Comparison of ENCODE assay signal across 25 cellular contexts in genomic region chr11:2432628-2433071, GRCh38. TPM values are rescaled to one million over a fixed set of nuclear protein-coding genes. Genes with fewer than 3 reads are reported as not detected.
"Had no signal": no experiment of that assay in that cellular context is flagged by ENCODE, and none has a peak within 500 bp of the region (broad histone marks: within the 10 kb centered on the region; RNA-seq: fewer than 3 reads in every experiment).

No MANE protein-coding gene starts in this region.

- H3K27ac Mint-ChIP-seq: activated CD4-positive, alpha-beta T cell treated with anti-CD3 and anti-CD28 coated beads, Interleukin-2, amount 10 ng/mL, durations not matched to agents 24 days and 14 days; activated CD8-positive, alpha-beta memory T cell treated with anti-CD3 and anti-CD28 coated beads, Interleukin-2, amount 10 ng/mL, durations not matched to agents 7 days and 5 days; activated naive CD4-positive, alpha-beta T cell treated with anti-CD3 and anti-CD28 coated beads for 36 hours; activated naive CD8-positive, alpha-beta T cell; activated T-cell treated with anti-CD3 and anti-CD28 coated beads, Interleukin-2, amount 50 U/mL, for 24 hours; T-helper 1 cell treated with Interleukin-12 subunit alpha and Interleukin-12 subunit beta and Interleukin-4 antibody, amounts not matched to agents 30 μg/mL and 1 μg/mL, for 36 hours had no signal

- DNase-seq: activated CD4-positive, alpha-beta T cell treated with anti-CD3 and anti-CD28 coated beads, Interleukin-2, amount 10 ng/mL, durations not matched to agents 24 days and 14 days; activated CD4-positive, alpha-beta T cell treated with anti-CD3 and anti-CD28 coated beads, Interleukin-2, amount 50 U/mL, for 48 hours; activated CD4-positive, CD25-positive, alpha-beta regulatory T cell treated with anti-CD3 and anti-CD28 coated beads, Interleukin-2, amount 50 U/mL, for 72 hours; activated CD8-positive, alpha-beta memory T cell treated with anti-CD3 and anti-CD28 coated beads, Interleukin-2, amount 10 ng/mL, durations not matched to agents 7 days and 5 days; activated effector memory CD4-positive, alpha-beta T cell treated with anti-CD3 and anti-CD28 coated beads, Interleukin-2, amount 50 U/mL, for 16 hours; activated naive CD4-positive, alpha-beta T cell treated with anti-CD3 and anti-CD28 coated beads for 36 hours; activated T-cell treated with anti-CD3 and anti-CD28 coated beads, Interleukin-2, amount 50 U/mL, for 24 hours; MG63; MV-4-11; NCI-H1092 treated with DMSO at 0.1 percent for 48 hours; NCI-H1436; NCI-H1694 treated with DMSO at 0.1 percent for 48 hours; NCI-H2029 treated with DMSO at 0.1 percent for 48 hours; NCI-H345; NCI-H510A; NCI-H526 treated with DMSO at 0.1 percent for 48 hours; NK-92 treated with Interleukin-12 subunit alpha and Interleukin-12 subunit beta, amount 100 ng/mL, for 24 hours; OCI-M1; RPMI8226; SHP77 treated with DMSO at 0.1 percent for 48 hours had no signal

- H3K4me3 Mint-ChIP-seq: activated CD4-positive, alpha-beta T cell treated with anti-CD3 and anti-CD28 coated beads, Interleukin-2, amount 10 ng/mL, durations not matched to agents 24 days and 14 days; activated CD8-positive, alpha-beta memory T cell treated with anti-CD3 and anti-CD28 coated beads, Interleukin-2, amount 10 ng/mL, durations not matched to agents 7 days and 5 days; activated naive CD4-positive, alpha-beta T cell treated with anti-CD3 and anti-CD28 coated beads for 36 hours; activated naive CD8-positive, alpha-beta T cell; activated T-cell treated with anti-CD3 and anti-CD28 coated beads, Interleukin-2, amount 50 U/mL, for 24 hours; T-helper 1 cell treated with Interleukin-12 subunit alpha and Interleukin-12 subunit beta and Interleukin-4 antibody, amounts not matched to agents 30 μg/mL and 1 μg/mL, for 36 hours had no signal

- ATAC-seq: activated CD8-positive, alpha-beta memory T cell treated with anti-CD3 and anti-CD28 coated beads, Interleukin-2, amount 10 ng/mL, durations not matched to agents 7 days and 5 days; Panc1 had no signal

- H3K9me3 Mint-ChIP-seq: activated CD4-positive, alpha-beta T cell treated with anti-CD3 and anti-CD28 coated beads, Interleukin-2, amount 10 ng/mL, durations not matched to agents 24 days and 14 days; activated naive CD4-positive, alpha-beta T cell treated with anti-CD3 and anti-CD28 coated beads for 36 hours; activated T-cell treated with anti-CD3 and anti-CD28 coated beads, Interleukin-2, amount 50 U/mL, for 24 hours; T-helper 1 cell treated with Interleukin-12 subunit alpha and Interleukin-12 subunit beta and Interleukin-4 antibody, amounts not matched to agents 30 μg/mL and 1 μg/mL, for 36 hours had no signal

- H3K4me3 ChIP-seq: breast epithelium, MG63 had no signal

- H3K36me3 ChIP-seq: breast epithelium, MG63 had no signal

- H3K4me1 Mint-ChIP-seq: activated CD4-positive, alpha-beta T cell treated with anti-CD3 and anti-CD28 coated beads, Interleukin-2, amount 10 ng/mL, durations not matched to agents 24 days and 14 days; activated CD8-positive, alpha-beta memory T cell treated with anti-CD3 and anti-CD28 coated beads, Interleukin-2, amount 10 ng/mL, durations not matched to agents 7 days and 5 days had no signal

- H3K9me3 ChIP-seq: breast epithelium, MG63 had no signal

- H3K27me3 Mint-ChIP-seq: activated CD8-positive, alpha-beta memory T cell treated with anti-CD3 and anti-CD28 coated beads, Interleukin-2, amount 10 ng/mL, durations not matched to agents 7 days and 5 days; activated naive CD8-positive, alpha-beta T cell; activated T-cell treated with anti-CD3 and anti-CD28 coated beads, Interleukin-2, amount 50 U/mL, for 24 hours had no signal

- H3K27ac ChIP-seq: breast epithelium had no signal

- H3K27me3 ChIP-seq: MG63 had no signal

- H3K4me1 ChIP-seq: breast epithelium had no signal

- H3K36me3 Mint-ChIP-seq: activated CD8-positive, alpha-beta memory T cell treated with anti-CD3 and anti-CD28 coated beads, Interleukin-2, amount 10 ng/mL, durations not matched to agents 7 days and 5 days; activated naive CD8-positive, alpha-beta T cell had no signal

RNA-seq across cellular contexts. Expression of gene TRPM5, which starts 11.7 kb away (rescaled TPM):
- total RNA-seq: activated CD4-positive, alpha-beta T cell treated with anti-CD3 and anti-CD28 coated beads, Interleukin-2, amount 10 ng/mL, durations not matched to agents 24 days and 14 days; activated CD8-positive, alpha-beta memory T cell treated with anti-CD3 and anti-CD28 coated beads, Interleukin-2, amount 10 ng/mL, durations not matched to agents 7 days and 5 days; activated naive CD4-positive, alpha-beta T cell treated with anti-CD3 and anti-CD28 coated beads for 36 hours; breast epithelium; SK-MEL-5 had no signal
